15 cellular contexts compared by ENCODE assay signal in the genomic region with DNA sequence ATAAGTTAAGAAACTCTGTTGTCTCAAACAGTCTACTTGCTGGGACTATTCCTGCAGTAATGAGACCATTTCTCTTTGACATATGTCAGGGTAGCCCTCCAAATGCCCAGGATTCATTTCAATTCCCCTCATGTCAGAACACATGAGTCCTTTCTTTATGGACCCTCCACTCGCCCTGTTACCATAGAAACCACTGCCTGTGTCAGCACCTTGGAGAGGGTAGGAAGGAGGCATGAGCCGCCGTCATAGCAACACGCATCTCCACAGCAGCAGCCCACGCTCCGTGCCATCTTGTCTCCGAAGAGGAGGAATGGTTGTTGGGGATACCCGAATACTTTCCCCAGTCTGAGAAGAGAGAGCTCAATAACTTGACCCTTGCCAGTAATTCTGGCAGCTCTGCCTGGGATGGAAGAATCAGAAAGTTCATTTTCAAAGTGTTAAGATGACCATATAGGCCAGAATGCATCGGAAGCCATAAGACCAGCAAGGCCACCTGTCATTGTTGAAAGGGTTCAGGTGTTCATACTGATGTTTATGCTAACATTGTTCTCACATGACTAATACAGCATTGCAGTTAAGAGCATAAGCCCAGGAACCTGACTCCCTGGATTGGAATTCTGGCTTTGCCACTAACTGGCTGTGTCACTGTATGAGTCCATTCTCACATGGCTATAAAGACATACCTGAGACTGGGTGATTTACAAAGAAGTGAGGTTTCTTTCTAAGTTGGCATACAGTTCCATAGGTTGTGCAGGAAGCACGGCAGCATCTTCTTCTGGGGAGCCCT.
DNase-seq lines count a peak whose midpoint lies in the region; ATAC-seq and TF ChIP-seq lines count a peak whose summit lies in the region.
"Had no signal": no experiment of that assay in that cellular context is flagged by ENCODE, and none has a peak within 500 bp of the region (broad histone marks: within the 10 kb centered on the region; RNA-seq: fewer than 3 reads in every experiment).

No MANE protein-coding gene starts in this region.

- in situ Hi-C loops in gastrocnemius medialis (cut with MboI; ENCODE audit: low sequenced_read_pairs in 4 of 4) = no loop called here

- TF ChIP-seq POLR2A in gastrocnemius medialis (IDR thresholded peaks at IDR 0.05) = no peak

- peak overlapping the region; percentile 41 to 88 (median 57) for H3K27ac Mint-ChIP-seq in brain
- H3K27ac Mint-ChIP-seq: CD14-positive monocyte had no signal

- ATAC-seq in HG02852 (IDR thresholded peaks at IDR 0.05; ENCODE audit: unreplicated experiment) (no peak), gastrocnemius medialis (no peak)
- ATAC-seq: left cardiac atrium had no signal

- H3K36me3 ChIP-seq in gastrocnemius medialis = no peaks in the 10 kb centered on the region
- H3K36me3 ChIP-seq: cardiac muscle cell had no signal

- no peak overlapping the region for H3K4me3 ChIP-seq in gastrocnemius medialis
- H3K4me3 ChIP-seq: cardiac muscle cell had no signal

- peak overlapping the region in 1 of 5 experiments; percentile 41 for H3K4me3 Mint-ChIP-seq in brain
- H3K4me3 Mint-ChIP-seq: CD14-positive monocyte had no signal

- H3K9me3 Mint-ChIP-seq in brain = peaks cover 4 to 22% (median 9%) of the 10 kb centered on the region in 5 experiments

- H3K27me3 ChIP-seq in gastrocnemius medialis = no peaks in the 10 kb centered on the region
- H3K27me3 ChIP-seq: cardiac muscle cell had no signal

- no peaks in the 10 kb centered on the region for H3K4me1 ChIP-seq in gastrocnemius medialis

- intact Hi-C loops in gastrocnemius medialis (cut with DNase I; ENCODE audit: low total_unique reads) = no loop called here

- H3K4me1 Mint-ChIP-seq in brain = peaks cover 25% of the 10 kb centered on the region
- H3K4me1 Mint-ChIP-seq: CD14-positive monocyte had no signal

- H3K27ac ChIP-seq in gastrocnemius medialis = no peak overlapping the region
- H3K27ac ChIP-seq: cardiac muscle cell had no signal

- no peak for TF ChIP-seq CTCF in brain (conservative IDR thresholded peaks at IDR 0.05)
- no peak for TF ChIP-seq CTCF in gastrocnemius medialis (IDR thresholded peaks at IDR 0.05 in 4 of 5, conservative IDR thresholded peaks at IDR 0.05 in 1 of 5)

- H3K36me3 Mint-ChIP-seq in brain = no peaks in the 10 kb centered on the region
- H3K36me3 Mint-ChIP-seq: CD14-positive monocyte had no signal

- DNase-seq in COLO829 (ENCODE audit: low spot score) (peak; percentile 6), HT1080 (ENCODE audit: low read depth) (peak; percentile 82), kidney tubule cell (ENCODE audit: low spot score) (peak; percentile 97), NCI-H1092 (lab: John Stamatoyannopoulos, UW) (no peak), gastrocnemius medialis (no peak), NCI-H1105 treated with DMSO at 0.1 percent for 48 hours (lab: John Stamatoyannopoulos, UW) (no peak)
- DNase-seq: activated T-cell treated with anti-CD3 and anti-CD28 coated beads, Interleukin-2, amount 50 U/mL, for 48 hours; erythroblast; Kasumi-1; left cardiac atrium; SHP77 had no signal

- no peaks in the 10 kb centered on the region for H3K9me3 ChIP-seq in gastrocnemius medialis

- H3K27me3 Mint-ChIP-seq in brain = peaks cover 3% of the 10 kb centered on the region

Comparison
In these comparisons a context has a peak if more than half of its experiments do, and no peak if none do; other contexts are left out.
1. DNase-seq: peak in COLO829 (single experiment), HT1080 (single experiment) and kidney tubule cell (single experiment); none in NCI-H1092 (single experiment), gastrocnemius medialis (0 of 2) and NCI-H1105 treated with DMSO at 0.1 percent for 48 hours (single experiment).